In the genomic region with DNA sequence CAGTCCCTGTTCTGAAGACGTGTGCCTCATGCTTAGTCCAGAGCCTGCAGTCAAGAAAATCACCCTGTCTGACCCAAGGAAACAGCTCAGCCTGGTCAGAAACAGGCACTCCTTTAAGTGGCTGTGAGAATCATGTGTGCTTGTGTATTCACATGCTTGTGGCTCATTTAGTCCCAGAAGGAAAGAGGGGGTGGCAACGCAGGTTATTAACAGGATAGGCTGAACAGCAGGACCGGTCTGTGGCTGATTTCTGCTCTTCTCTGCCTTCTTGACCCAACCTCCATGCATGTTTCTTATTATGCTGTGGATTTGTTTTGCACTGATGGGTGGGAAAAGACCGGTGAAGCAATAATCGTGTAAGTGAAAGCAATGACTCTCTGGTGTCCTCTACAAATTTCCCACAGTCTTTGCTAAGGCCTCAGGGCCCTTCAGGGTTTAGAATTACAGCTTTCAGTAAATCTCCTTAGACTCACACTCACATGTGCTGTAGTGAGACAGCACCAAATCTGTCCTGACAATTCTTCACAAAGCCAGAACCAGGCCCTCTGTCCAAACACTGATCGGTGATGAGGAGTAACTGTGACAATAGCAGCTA, we compare ENCODE assay signal across 8 cellular contexts.
DNase-seq lines count a peak whose midpoint lies in the region; ATAC-seq lines count a peak whose summit lies in the region.

No MANE protein-coding gene starts in this region.

- intact Hi-C loops in sciatic nerve (cut with DNase I) (no loop called here), posterior cingulate gyrus (cut with DNase I) (loop anchor here (10.0 kb wide), 2 partner anchors 124 to 536 kb away; no protein-coding TSS in a partner anchor)

- H3K27ac ChIP-seq in substantia nigra (ENCODE audit: low read depth, low read length, poor library complexity, severe bottlenecking), result no peak overlapping the region

- DNase-seq in dedifferentiated amniotic fluid mesenchymal stem cell (ENCODE audit: extremely low spot score) (peak; percentile 93), sciatic nerve (ENCODE audit: low spot score) (no peak), NCI-H1092 treated with DMSO at 0.1 percent for 48 hours (lab: John Stamatoyannopoulos, UW) (no peak), substantia nigra (lab: John Stamatoyannopoulos, UW) (no peak), posterior cingulate gyrus (no peak)

- ATAC-seq in GM18519 (IDR thresholded peaks at IDR 0.05; ENCODE audit: low FRiP score, unreplicated experiment) (peak; percentile 24), HG03196 (IDR thresholded peaks at IDR 0.05; ENCODE audit: unreplicated experiment) (peak; percentile 34), sciatic nerve (peak; percentile 96), HG02763 (IDR thresholded peaks at IDR 0.05; ENCODE audit: unreplicated experiment) (no peak)
